In genomic region chr18:9949861-9950260, GRCh38 we compare ENCODE assay signal across 28 cellular contexts.
"Had no signal": no experiment of that assay in that cellular context is flagged by ENCODE, and none has a peak within 500 bp of the region (broad histone marks: within the 10 kb centered on the region; RNA-seq: fewer than 3 reads in every experiment).

No MANE protein-coding gene starts in this region.

- H3K27me3 ChIP-seq: foreskin keratinocyte, heart left ventricle, neural progenitor cell, vagina had no signal

- H3K27ac ChIP-seq: neural progenitor cell, vagina, WERI-Rb-1 had no signal

- H3K27ac Mint-ChIP-seq: activated CD4-positive, alpha-beta memory T cell treated with anti-CD3 and anti-CD28 coated beads, Interleukin-2, amount 10 ng/mL, durations not matched to agents 7 days and 5 days; activated CD4-positive, alpha-beta T cell treated with anti-CD3 and anti-CD28 coated beads, Interleukin-2, amount 10 ng/mL, durations not matched to agents 7 days and 5 days; activated naive CD4-positive, alpha-beta T cell treated with anti-CD3 and anti-CD28 coated beads for 36 hours; activated naive CD8-positive, alpha-beta T cell treated with anti-CD3 and anti-CD28 coated beads, Interleukin-2, amount 10 ng/mL, durations not matched to agents 7 days and 5 days; activated T-helper 1 cell treated with anti-CD3 and anti-CD28 coated beads, Interleukin-12 subunit alpha, Interleukin-12 subunit beta, Interleukin-2, Interleukin-4 antibody, amounts not matched to agents 30 ng/mL and 10 ng/mL and 1 ng/mL, durations not matched to agents 14 hours and 24 hours and 36 hours; dendritic cell treated with granulocyte-macrophage colony-stimulating factor and Interleukin-4, amounts not matched to agents 40 ng/mL and 50 ng/mL, for 4 days; memory B cell; neural progenitor cell; type B pancreatic cell had no signal

- H3K4me1 Mint-ChIP-seq: activated CD4-positive, alpha-beta memory T cell treated with anti-CD3 and anti-CD28 coated beads, Interleukin-2, amount 10 ng/mL, durations not matched to agents 7 days and 5 days; activated CD4-positive, alpha-beta T cell treated with anti-CD3 and anti-CD28 coated beads, Interleukin-2, amount 10 ng/mL, durations not matched to agents 7 days and 5 days; activated naive CD8-positive, alpha-beta T cell treated with anti-CD3 and anti-CD28 coated beads, Interleukin-2, amount 10 ng/mL, durations not matched to agents 7 days and 5 days had no signal

- ATAC-seq: esophagus mucosa; foreskin keratinocyte; heart left ventricle; natural killer cell; right cardiac atrium; stimulated activated effector memory CD8-positive, alpha-beta T cell treated with anti-CD3 and anti-CD28 coated beads, Interleukin-12 subunit alpha, Interleukin-12 subunit beta, amount 100 ng/mL, for 72 hours had no signal

- H3K9me3 Mint-ChIP-seq: activated CD4-positive, alpha-beta memory T cell treated with anti-CD3 and anti-CD28 coated beads, Interleukin-2, amount 10 ng/mL, durations not matched to agents 7 days and 5 days; activated CD4-positive, alpha-beta T cell treated with anti-CD3 and anti-CD28 coated beads, Interleukin-2, amount 10 ng/mL, durations not matched to agents 7 days and 5 days; activated naive CD4-positive, alpha-beta T cell treated with anti-CD3 and anti-CD28 coated beads for 36 hours; activated naive CD8-positive, alpha-beta T cell treated with anti-CD3 and anti-CD28 coated beads, Interleukin-2, amount 10 ng/mL, durations not matched to agents 7 days and 5 days; activated T-helper 1 cell treated with anti-CD3 and anti-CD28 coated beads, Interleukin-12 subunit alpha, Interleukin-12 subunit beta, Interleukin-2, Interleukin-4 antibody, amounts not matched to agents 30 ng/mL and 10 ng/mL and 1 ng/mL, durations not matched to agents 14 hours and 24 hours and 36 hours; dendritic cell treated with granulocyte-macrophage colony-stimulating factor and Interleukin-4, amounts not matched to agents 40 ng/mL and 50 ng/mL, for 4 days; endodermal cell; memory B cell; natural killer cell; neural progenitor cell; stimulated activated effector memory CD8-positive, alpha-beta T cell treated with anti-CD3 and anti-CD28 coated beads, Interleukin-12 subunit alpha, Interleukin-12 subunit beta, amount 100 ng/mL, for 72 hours; stimulated activated naive CD8-positive, alpha-beta T cell treated with anti-CD3 and anti-CD28 coated beads, Interleukin-15, Interleukin-2, amounts not matched to agents 100 ng/mL and 50 ng/mL, for 24 hours; type B pancreatic cell had no signal

- H3K27me3 Mint-ChIP-seq: activated CD4-positive, alpha-beta memory T cell treated with anti-CD3 and anti-CD28 coated beads, Interleukin-2, amount 10 ng/mL, durations not matched to agents 7 days and 5 days; activated CD4-positive, alpha-beta T cell treated with anti-CD3 and anti-CD28 coated beads, Interleukin-2, amount 10 ng/mL, durations not matched to agents 7 days and 5 days; activated naive CD8-positive, alpha-beta T cell treated with anti-CD3 and anti-CD28 coated beads, Interleukin-2, amount 10 ng/mL, durations not matched to agents 7 days and 5 days; dendritic cell treated with granulocyte-macrophage colony-stimulating factor and Interleukin-4, amounts not matched to agents 40 ng/mL and 50 ng/mL, for 4 days; memory B cell; stimulated activated naive CD8-positive, alpha-beta T cell treated with anti-CD3 and anti-CD28 coated beads, Interleukin-15, Interleukin-2, amounts not matched to agents 100 ng/mL and 50 ng/mL, for 24 hours; type B pancreatic cell had no signal

- H3K4me1 ChIP-seq: neural progenitor cell had no signal

- DNase-seq: activated CD4-positive, alpha-beta memory T cell treated with anti-CD3 and anti-CD28 coated beads, Interleukin-2, amount 10 ng/mL, durations not matched to agents 7 days and 5 days; activated CD4-positive, alpha-beta T cell treated with anti-CD3 and anti-CD28 coated beads, Interleukin-2, amount 10 ng/mL, durations not matched to agents 7 days and 5 days; activated CD4-positive, CD25-positive, alpha-beta regulatory T cell treated with anti-CD3 and anti-CD28 coated beads, Interleukin-2, amount 50 U/mL, for 72 hours; activated effector memory CD4-positive, alpha-beta T cell treated with anti-CD3 and anti-CD28 coated beads, Interleukin-2, amount 50 U/mL, for 16 hours; activated naive CD4-positive, alpha-beta T cell treated with anti-CD3 and anti-CD28 coated beads for 36 hours; activated naive CD8-positive, alpha-beta T cell treated with anti-CD3 and anti-CD28 coated beads, Interleukin-2, amount 10 ng/mL, durations not matched to agents 7 days and 5 days; central memory CD4-positive, alpha-beta T cell; endodermal cell; foreskin keratinocyte; heart left ventricle; hypothalamus; left ventricle myocardium superior; midbrain; natural killer cell; posterior cingulate gyrus; right cardiac atrium; stimulated activated CD4-positive, alpha-beta T cell treated with anti-CD3 and anti-CD28 coated beads, Interleukin-4, amount 100 ng/mL, for 1 hour; T-helper 1 cell; WERI-Rb-1 had no signal

- H3K9me3 ChIP-seq: heart left ventricle, vagina had no signal

- H3K4me3 Mint-ChIP-seq: activated CD4-positive, alpha-beta memory T cell treated with anti-CD3 and anti-CD28 coated beads, Interleukin-2, amount 10 ng/mL, durations not matched to agents 7 days and 5 days; activated CD4-positive, alpha-beta T cell treated with anti-CD3 and anti-CD28 coated beads, Interleukin-2, amount 10 ng/mL, durations not matched to agents 7 days and 5 days; activated naive CD4-positive, alpha-beta T cell treated with anti-CD3 and anti-CD28 coated beads for 36 hours; activated naive CD8-positive, alpha-beta T cell treated with anti-CD3 and anti-CD28 coated beads, Interleukin-2, amount 10 ng/mL, durations not matched to agents 7 days and 5 days; activated T-helper 1 cell treated with anti-CD3 and anti-CD28 coated beads, Interleukin-12 subunit alpha, Interleukin-12 subunit beta, Interleukin-2, Interleukin-4 antibody, amounts not matched to agents 30 ng/mL and 10 ng/mL and 1 ng/mL, durations not matched to agents 14 hours and 24 hours and 36 hours; dendritic cell treated with granulocyte-macrophage colony-stimulating factor and Interleukin-4, amounts not matched to agents 40 ng/mL and 50 ng/mL, for 4 days; endodermal cell; memory B cell; natural killer cell; neural progenitor cell; stimulated activated effector memory CD8-positive, alpha-beta T cell treated with anti-CD3 and anti-CD28 coated beads, Interleukin-12 subunit alpha, Interleukin-12 subunit beta, amount 100 ng/mL, for 72 hours; stimulated activated naive CD8-positive, alpha-beta T cell treated with anti-CD3 and anti-CD28 coated beads, Interleukin-15, Interleukin-2, amounts not matched to agents 100 ng/mL and 50 ng/mL, for 24 hours; type B pancreatic cell had no signal

- H3K4me3 ChIP-seq: heart left ventricle, neural progenitor cell, vagina had no signal
